Comparison of ENCODE assay signal across 3 cellular contexts in genomic region chr19:33777753-33778088, GRCh38.
TF ChIP-seq lines count a peak whose summit lies in the region.

No MANE protein-coding gene starts in this region.

TF ChIP-seq in A549, 52 proteins besides CTCF, POLR2A, EP300 and RAD21:
- no peak for TF ChIP-seq BCL3 (IDR thresholded peaks at IDR 0.05)
- peak; percentile 10 for TF ChIP-seq ZFP36 (IDR thresholded peaks at IDR 0.05; ENCODE audit: borderline replicate concordance, partially characterized antibody)

TF ChIP-seq in IMR-90, 13 proteins besides CTCF, POLR2A, EP300 and RAD21:
- TF ChIP-seq RCOR1 (IDR thresholded peaks at IDR 0.05; ENCODE audit: insufficient replicate concordance, low read length) (no peak), BHLHE40 (IDR thresholded peaks at IDR 0.05; ENCODE audit: low read depth, low read length) (no peak), USF2 (IDR thresholded peaks at IDR 0.05; ENCODE audit: low read depth, low read length) (no peak), MXI1 (IDR thresholded peaks at IDR 0.05; ENCODE audit: borderline replicate concordance, low read depth, low read length) (no peak), NFE2L2 (IDR thresholded peaks at IDR 0.05; ENCODE audit: low read depth, low read length) (no peak), FOS (IDR thresholded peaks at IDR 0.05; ENCODE audit: low read depth, low read length) (no peak), SMC3 (IDR thresholded peaks at IDR 0.05; ENCODE audit: low read depth, low read length) (no peak), MAZ (IDR thresholded peaks at IDR 0.05; ENCODE audit: borderline replicate concordance, low read depth, low read length) (no peak), CEBPB (IDR thresholded peaks at IDR 0.05; ENCODE audit: low read depth, low read length) (no peak), CHD1 (IDR thresholded peaks at IDR 0.05; ENCODE audit: low read depth, low read length) (no peak), ELK1 (IDR thresholded peaks at IDR 0.05; ENCODE audit: borderline replicate concordance, low read depth, low read length) (no peak), RFX5 (IDR thresholded peaks at IDR 0.05; ENCODE audit: low read depth, low read length) (no peak), MAFK (IDR thresholded peaks at IDR 0.05; ENCODE audit: low read depth, low read length) (no peak)

TF ChIP-seq in K562, 482 proteins besides CTCF, POLR2A, EP300 and RAD21:
- TF ChIP-seq IRF9 (tag; IDR thresholded peaks at IDR 0.05) = no peak
- peak; percentile 42; the same call in 1 of the 2 replicates for TF ChIP-seq ZNF740 (CRISPR knock-in tag; IDR thresholded peaks at IDR 0.05)
- no peak for TF ChIP-seq ZNF740 (tag; IDR thresholded peaks at IDR 0.05)
- TF ChIP-seq NFIC (IDR thresholded peaks at IDR 0.05) = no peak
- no peak for TF ChIP-seq YY1 (IDR thresholded peaks at IDR 0.05; ENCODE audit: borderline replicate concordance in 1 of 3, control insufficient read depth in 1 of 3, extremely low read depth in 1 of 3, insufficient read depth in 3 of 3, insufficient read length in 1 of 3, insufficient replicate concordance in 2 of 3, low read depth in 1 of 3, low read length in 2 of 3)
- TF ChIP-seq SMC3 (conservative IDR thresholded peaks at IDR 0.05; ENCODE audit: insufficient read depth, low read depth, low read length) = no peak
- TF ChIP-seq NRF1 (conservative IDR thresholded peaks at IDR 0.05 in 1 of 2, IDR thresholded peaks at IDR 0.05 in 1 of 2) = peak in 1 of 2 experiments; percentile 61; a peak in 2 of 4 replicates
- no peak for TF ChIP-seq KDM5B (IDR thresholded peaks at IDR 0.05; ENCODE audit: insufficient replicate concordance, low read depth, low read length)
- TF ChIP-seq MCM3 (IDR thresholded peaks at IDR 0.05) = no peak
